ENCODE assay signal across 1 cellular context in genomic region chr17:32349854-32350661, GRCh38.
TF ChIP-seq lines count a peak whose summit lies in the region.

TSS of gene ZNF207 (plus strand) at chr17:32350157. CDS start at chr17:32350286, 129 bp downstream.

TF ChIP-seq in HEK293, 187 proteins besides CTCF, POLR2A, EP300 and RAD21 (continued from another document):
- TF ChIP-seq ZBTB26 (tag by site-specific recombination; optimal IDR thresholded peaks at IDR 0.05), result peak; percentile 26
- peak; percentile 13; the same call in 1 of the 2 replicates for TF ChIP-seq INSM2 (tag by site-specific recombination; IDR thresholded peaks at IDR 0.05)
- no peak for TF ChIP-seq ZNF529 (tag by site-specific recombination; IDR thresholded peaks at IDR 0.05; ENCODE audit: insufficient replicate concordance)
- no peak for TF ChIP-seq TSHZ1 (tag by site-specific recombination; IDR thresholded peaks at IDR 0.05; ENCODE audit: borderline replicate concordance)
- peak; percentile 48; the same call in 1 of the 2 replicates for TF ChIP-seq ZNF18 (tag by site-specific recombination; IDR thresholded peaks at IDR 0.05)
- TF ChIP-seq ZNF645 (tag by site-specific recombination; IDR thresholded peaks at IDR 0.05), result 0 out of 2 replicates have a peak, but pooled peaks have one; percentile 65
- TF ChIP-seq SETDB1 (IDR thresholded peaks at IDR 0.05; ENCODE audit: insufficient read length, low read length), result no peak
- TF ChIP-seq AEBP2 (tag by site-specific recombination; IDR thresholded peaks at IDR 0.05; ENCODE audit: borderline replicate concordance), result no peak; the same call in 1 of the 2 replicates
- TF ChIP-seq ZNF837 (tag by site-specific recombination; IDR thresholded peaks at IDR 0.05), result no peak
- TF ChIP-seq ZBTB10 (tag by site-specific recombination; IDR thresholded peaks at IDR 0.05), result peak; percentile 91
- TF ChIP-seq IKZF3 (tag by site-specific recombination; IDR thresholded peaks at IDR 0.05), result peak; percentile 67
- no peak for TF ChIP-seq ZNF707 (tag by site-specific recombination; IDR thresholded peaks at IDR 0.05)
- no peak for TF ChIP-seq ZNF670 (tag by site-specific recombination; IDR thresholded peaks at IDR 0.05; ENCODE audit: low read depth)
- TF ChIP-seq BCL11B (tag by site-specific recombination; IDR thresholded peaks at IDR 0.05; ENCODE audit: low read depth), result 0 out of 2 replicates have a peak, but pooled peaks have one; percentile 33
- TF ChIP-seq ZNF785 (tag by site-specific recombination; IDR thresholded peaks at IDR 0.05), result no peak
- no peak for TF ChIP-seq ZNF513 (tag by site-specific recombination; IDR thresholded peaks at IDR 0.05)
- no peak for TF ChIP-seq BCL11A (tag by site-specific recombination; IDR thresholded peaks at IDR 0.05; ENCODE audit: low read depth)
- TF ChIP-seq REPIN1 (tag by site-specific recombination; IDR thresholded peaks at IDR 0.05; ENCODE audit: low read depth), result no peak
- no peak for TF ChIP-seq TCF7L2 (IDR thresholded peaks at IDR 0.05; ENCODE audit: borderline replicate concordance, low read depth, low read length)
TF ChIP-seq in HEK293: peak in this region for 71.
